Comparison of ENCODE assay signal across 1 cellular context in genomic region chr1:53734650-53735211, GRCh38.
TF ChIP-seq lines count a peak whose summit lies in the region.

No MANE protein-coding gene starts in this region.

TF ChIP-seq in GM23338, 12 proteins besides CTCF, POLR2A, EP300 and RAD21 (continued from another document):
- TF ChIP-seq EZH2phosphoT487 (IDR thresholded peaks at IDR 0.05; ENCODE audit: unreplicated experiment) (no peak), POLR2AphosphoS5 (IDR thresholded peaks at IDR 0.05; ENCODE audit: low read depth) (no peak)
